1 cellular context compared by ENCODE assay signal in the genomic region with DNA sequence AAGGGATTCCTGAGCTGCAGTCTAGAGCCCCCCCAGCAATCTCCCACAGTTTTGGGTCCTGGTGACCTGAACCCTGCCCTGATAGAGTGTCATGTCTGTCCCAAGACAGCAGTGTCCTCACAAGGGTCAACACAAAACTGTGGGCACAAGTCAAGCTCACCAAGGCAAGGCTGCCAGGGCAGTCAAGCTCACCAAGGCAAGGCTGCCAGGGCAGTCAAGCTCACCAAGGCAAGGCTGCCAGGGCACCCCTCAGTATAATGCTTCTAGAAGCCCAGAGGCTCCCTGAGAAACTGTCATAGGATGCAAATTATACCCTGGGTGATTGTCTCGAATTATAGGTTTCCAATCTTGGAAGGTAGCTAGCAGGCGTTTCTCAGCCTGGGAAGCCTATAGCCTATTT.
TF ChIP-seq lines count a peak whose summit lies in the region.

No MANE protein-coding gene starts in this region.

TF ChIP-seq in IMR-90, 13 proteins besides CTCF, POLR2A, EP300 and RAD21 (continued from another document):
- TF ChIP-seq NFE2L2 (IDR thresholded peaks at IDR 0.05; ENCODE audit: low read depth, low read length): no peak
- no peak for TF ChIP-seq MAFK (IDR thresholded peaks at IDR 0.05; ENCODE audit: low read depth, low read length)
- TF ChIP-seq CEBPB (IDR thresholded peaks at IDR 0.05; ENCODE audit: low read depth, low read length): no peak
- TF ChIP-seq MXI1 (IDR thresholded peaks at IDR 0.05; ENCODE audit: borderline replicate concordance, low read depth, low read length): no peak
- TF ChIP-seq RFX5 (IDR thresholded peaks at IDR 0.05; ENCODE audit: low read depth, low read length): no peak
